ENCODE assay signal across 2 cellular contexts in the genomic region with DNA sequence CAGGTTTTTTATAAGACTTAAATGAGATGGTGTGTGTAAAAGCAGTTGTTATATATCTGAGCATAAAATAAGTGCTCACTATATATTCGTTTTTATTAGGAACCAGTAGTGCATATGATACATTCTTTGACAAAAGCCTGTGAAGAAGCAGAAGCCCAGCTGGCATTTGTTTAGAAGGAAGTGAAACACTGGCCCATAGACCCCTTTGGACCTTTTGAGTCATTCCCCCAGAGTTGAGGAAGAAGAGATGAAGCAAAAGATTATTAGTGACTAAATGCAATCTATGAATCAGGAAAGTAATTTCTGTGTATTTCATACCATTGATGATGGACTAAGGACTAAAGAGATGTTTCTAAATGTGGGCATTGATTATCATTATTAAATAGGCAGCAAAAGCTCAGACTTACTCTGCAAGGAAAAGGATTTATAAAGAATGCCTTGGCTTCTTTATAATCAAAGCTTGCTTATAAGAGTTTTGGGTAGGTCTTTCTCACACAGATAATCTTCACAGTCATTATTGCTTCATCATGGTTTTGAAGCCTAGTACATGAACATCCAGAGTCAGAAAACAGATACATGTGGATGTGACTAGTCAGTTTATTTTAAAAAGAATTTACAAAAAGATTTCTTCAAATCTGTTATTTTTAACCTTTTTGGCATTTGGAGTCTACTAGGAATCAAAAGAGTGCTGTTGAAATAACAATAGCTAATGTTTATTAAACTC.
TF ChIP-seq lines count a peak whose summit lies in the region.

No MANE protein-coding gene starts in this region.

TF ChIP-seq in SK-N-SH, 30 proteins besides CTCF, POLR2A, EP300 and RAD21:
- no peak for TF ChIP-seq RXRA (IDR thresholded peaks at IDR 0.05; ENCODE audit: borderline replicate concordance, low read depth)
- no peak for TF ChIP-seq TAF1 (IDR thresholded peaks at IDR 0.05; ENCODE audit: borderline replicate concordance, low read depth, low read length)
- no peak for TF ChIP-seq NFIC (IDR thresholded peaks at IDR 0.05; ENCODE audit: borderline replicate concordance)
- TF ChIP-seq RFX5 (IDR thresholded peaks at IDR 0.05; ENCODE audit: low read length) = no peak
- no peak for TF ChIP-seq GATA2 (CRISPR knock-in tag; IDR thresholded peaks at IDR 0.05)
- TF ChIP-seq NRF1 (IDR thresholded peaks at IDR 0.05; ENCODE audit: low read depth, low read length) = no peak
- no peak for TF ChIP-seq TEAD4 (IDR thresholded peaks at IDR 0.05; ENCODE audit: borderline replicate concordance, insufficient read depth)
- no peak for TF ChIP-seq ELF1 (IDR thresholded peaks at IDR 0.05)
- no peak for TF ChIP-seq POLR2AphosphoS5 (IDR thresholded peaks at IDR 0.05; ENCODE audit: low read depth, low read length)
- TF ChIP-seq SMC3 (IDR thresholded peaks at IDR 0.05; ENCODE audit: low read depth, low read length) = no peak
- TF ChIP-seq SIN3A (IDR thresholded peaks at IDR 0.05; ENCODE audit: borderline replicate concordance, low read depth, low read length) = no peak
- no peak for TF ChIP-seq MXI1 (IDR thresholded peaks at IDR 0.05; ENCODE audit: low read depth, low read length)
- TF ChIP-seq GABPA (IDR thresholded peaks at IDR 0.05; ENCODE audit: low read depth) = no peak
- TF ChIP-seq, protein P1, sequence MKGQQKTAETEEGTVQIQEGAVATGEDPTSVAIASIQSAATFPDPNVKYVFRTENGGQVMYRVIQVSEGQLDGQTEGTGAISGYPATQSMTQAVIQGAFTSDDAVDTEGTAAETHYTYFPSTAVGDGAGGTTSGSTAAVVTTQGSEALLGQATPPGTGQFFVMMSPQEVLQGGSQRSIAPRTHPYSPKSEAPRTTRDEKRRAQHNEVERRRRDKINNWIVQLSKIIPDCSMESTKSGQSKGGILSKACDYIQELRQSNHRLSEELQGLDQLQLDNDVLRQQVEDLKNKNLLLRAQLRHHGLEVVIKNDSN (IDR thresholded peaks at IDR 0.05; ENCODE audit: borderline replicate concordance, low read depth) = no peak
- TF ChIP-seq, protein P2, sequence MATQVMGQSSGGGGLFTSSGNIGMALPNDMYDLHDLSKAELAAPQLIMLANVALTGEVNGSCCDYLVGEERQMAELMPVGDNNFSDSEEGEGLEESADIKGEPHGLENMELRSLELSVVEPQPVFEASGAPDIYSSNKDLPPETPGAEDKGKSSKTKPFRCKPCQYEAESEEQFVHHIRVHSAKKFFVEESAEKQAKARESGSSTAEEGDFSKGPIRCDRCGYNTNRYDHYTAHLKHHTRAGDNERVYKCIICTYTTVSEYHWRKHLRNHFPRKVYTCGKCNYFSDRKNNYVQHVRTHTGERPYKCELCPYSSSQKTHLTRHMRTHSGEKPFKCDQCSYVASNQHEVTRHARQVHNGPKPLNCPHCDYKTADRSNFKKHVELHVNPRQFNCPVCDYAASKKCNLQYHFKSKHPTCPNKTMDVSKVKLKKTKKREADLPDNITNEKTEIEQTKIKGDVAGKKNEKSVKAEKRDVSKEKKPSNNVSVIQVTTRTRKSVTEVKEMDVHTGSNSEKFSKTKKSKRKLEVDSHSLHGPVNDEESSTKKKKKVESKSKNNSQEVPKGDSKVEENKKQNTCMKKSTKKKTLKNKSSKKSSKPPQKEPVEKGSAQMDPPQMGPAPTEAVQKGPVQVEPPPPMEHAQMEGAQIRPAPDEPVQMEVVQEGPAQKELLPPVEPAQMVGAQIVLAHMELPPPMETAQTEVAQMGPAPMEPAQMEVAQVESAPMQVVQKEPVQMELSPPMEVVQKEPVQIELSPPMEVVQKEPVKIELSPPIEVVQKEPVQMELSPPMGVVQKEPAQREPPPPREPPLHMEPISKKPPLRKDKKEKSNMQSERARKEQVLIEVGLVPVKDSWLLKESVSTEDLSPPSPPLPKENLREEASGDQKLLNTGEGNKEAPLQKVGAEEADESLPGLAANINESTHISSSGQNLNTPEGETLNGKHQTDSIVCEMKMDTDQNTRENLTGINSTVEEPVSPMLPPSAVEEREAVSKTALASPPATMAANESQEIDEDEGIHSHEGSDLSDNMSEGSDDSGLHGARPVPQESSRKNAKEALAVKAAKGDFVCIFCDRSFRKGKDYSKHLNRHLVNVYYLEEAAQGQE (IDR thresholded peaks at IDR 0.05; ENCODE audit: low read depth, low read length) = no peak
- TF ChIP-seq MEF2A (IDR thresholded peaks at IDR 0.05; ENCODE audit: borderline replicate concordance, low read depth) = no peak
- TF ChIP-seq JUND (IDR thresholded peaks at IDR 0.05) = no peak
- TF ChIP-seq FOXM1 (IDR thresholded peaks at IDR 0.05; ENCODE audit: low read depth) = no peak
- TF ChIP-seq CHD2 (IDR thresholded peaks at IDR 0.05; ENCODE audit: low read length, partially characterized antibody) = no peak
- TF ChIP-seq RCOR1 (IDR thresholded peaks at IDR 0.05; ENCODE audit: low read length) = no peak

TF ChIP-seq in SK-N-SH treated with all-trans-retinoic acid at 6 μM for 48 hours, 23 proteins besides CTCF, POLR2A, EP300 and RAD21:
- no peak for TF ChIP-seq BACH2 (CRISPR knock-in tag; IDR thresholded peaks at IDR 0.05; ENCODE audit: borderline replicate concordance)
- no peak for TF ChIP-seq POU6F1 (CRISPR knock-in tag; IDR thresholded peaks at IDR 0.05; ENCODE audit: borderline replicate concordance, low read depth)
- no peak for TF ChIP-seq ZNF70 (CRISPR knock-in tag; IDR thresholded peaks at IDR 0.05)
- no peak for TF ChIP-seq ZNF8 (CRISPR knock-in tag; IDR thresholded peaks at IDR 0.05)
- no peak for TF ChIP-seq ISL1 (CRISPR knock-in tag; IDR thresholded peaks at IDR 0.05)
- TF ChIP-seq ZFP3 (CRISPR knock-in tag; IDR thresholded peaks at IDR 0.05) = no peak
- TF ChIP-seq, protein P3, sequence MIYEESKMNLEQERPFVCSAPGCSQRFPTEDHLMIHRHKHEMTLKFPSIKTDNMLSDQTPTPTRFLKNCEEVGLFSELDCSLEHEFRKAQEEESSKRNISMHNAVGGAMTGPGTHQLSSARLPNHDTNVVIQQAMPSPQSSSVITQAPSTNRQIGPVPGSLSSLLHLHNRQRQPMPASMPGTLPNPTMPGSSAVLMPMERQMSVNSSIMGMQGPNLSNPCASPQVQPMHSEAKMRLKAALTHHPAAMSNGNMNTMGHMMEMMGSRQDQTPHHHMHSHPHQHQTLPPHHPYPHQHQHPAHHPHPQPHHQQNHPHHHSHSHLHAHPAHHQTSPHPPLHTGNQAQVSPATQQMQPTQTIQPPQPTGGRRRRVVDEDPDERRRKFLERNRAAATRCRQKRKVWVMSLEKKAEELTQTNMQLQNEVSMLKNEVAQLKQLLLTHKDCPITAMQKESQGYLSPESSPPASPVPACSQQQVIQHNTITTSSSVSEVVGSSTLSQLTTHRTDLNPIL (CRISPR knock-in tag; IDR thresholded peaks at IDR 0.05; ENCODE audit: low read depth) = no peak
- no peak for TF ChIP-seq CSRNP3 (CRISPR knock-in tag; IDR thresholded peaks at IDR 0.05)
- TF ChIP-seq PPARA (CRISPR knock-in tag; IDR thresholded peaks at IDR 0.05; ENCODE audit: borderline replicate concordance) = no peak
- TF ChIP-seq TSHZ2 (CRISPR knock-in tag; IDR thresholded peaks at IDR 0.05) = no peak
- TF ChIP-seq ZC3H10 (CRISPR knock-in tag; IDR thresholded peaks at IDR 0.05) = no peak
- TF ChIP-seq CSDC2 (CRISPR knock-in tag; IDR thresholded peaks at IDR 0.05) = no peak
- no peak for TF ChIP-seq TOX (CRISPR knock-in tag; IDR thresholded peaks at IDR 0.05; ENCODE audit: borderline replicate concordance)
- TF ChIP-seq ZFP30 (CRISPR knock-in tag; IDR thresholded peaks at IDR 0.05) = no peak
- no peak for TF ChIP-seq ZNF565 (CRISPR knock-in tag; conservative IDR thresholded peaks at IDR 0.05; ENCODE audit: low read depth)
